19 cellular contexts compared by ENCODE assay signal in the genomic region with DNA sequence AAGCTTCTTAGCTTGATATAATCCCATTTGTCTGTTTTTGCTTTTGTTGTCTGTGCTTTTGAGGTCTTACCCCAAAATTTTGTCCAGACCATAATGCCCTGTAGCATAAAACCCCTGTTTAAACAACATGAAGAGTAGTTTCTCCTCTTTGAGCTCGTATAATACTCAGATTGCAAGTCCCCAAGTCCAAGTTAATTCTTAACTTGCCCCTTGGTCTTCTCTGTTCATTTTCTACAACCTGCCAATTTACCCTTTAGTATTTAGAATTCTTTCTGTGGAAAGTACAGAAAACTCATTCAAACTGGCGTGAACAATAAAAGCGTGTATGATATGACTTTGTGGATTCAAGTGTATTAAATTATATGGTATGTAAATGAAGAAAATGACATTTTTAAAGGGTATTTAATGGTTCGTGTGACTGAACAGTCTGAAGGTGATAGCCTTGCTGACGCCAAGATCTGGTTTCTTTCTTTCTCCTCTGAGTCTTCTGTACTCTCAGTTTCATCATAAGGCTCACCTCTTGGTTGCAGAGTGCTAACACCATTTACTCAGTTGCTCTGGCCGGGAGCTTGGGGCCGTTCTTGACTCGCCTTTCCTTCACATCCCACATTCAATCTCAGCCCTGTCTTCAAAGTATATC.
"Had no signal": no experiment of that assay in that cellular context is flagged by ENCODE, and none has a peak within 500 bp of the region (broad histone marks: within the 10 kb centered on the region; RNA-seq: fewer than 3 reads in every experiment).

No MANE protein-coding gene starts in this region.

- H3K27ac ChIP-seq: epithelial cell of prostate, heart left ventricle, left ventricle myocardium inferior, neutrophil, ovary, prostate gland, VCaP had no signal

- H3K27me3 ChIP-seq: heart left ventricle, neutrophil, ovary had no signal

- ATAC-seq: activated CD4-positive, CD25-positive, alpha-beta regulatory T cell treated with anti-CD3 and anti-CD28 coated beads, Interleukin-2, amount 50 U/mL, for 24 hours; heart left ventricle; natural killer cell treated with Interleukin-12 subunit alpha and Interleukin-12 subunit beta and Interleukin-15 and Interleukin-18, amount 100 ng/mL, for 72 hours; stimulated activated naive CD8-positive, alpha-beta T cell treated with anti-CD3 and anti-CD28 coated beads, Interleukin-15, Interleukin-2, amounts not matched to agents 100 U/mL and 50 U/mL, for 24 hours had no signal

- H3K36me3 Mint-ChIP-seq: natural killer cell treated with Interleukin-12 subunit alpha and Interleukin-12 subunit beta and Interleukin-15 and Interleukin-18, amount 100 ng/mL, for 72 hours had no signal

- H3K9me3 Mint-ChIP-seq: natural killer cell treated with Interleukin-12 subunit alpha and Interleukin-12 subunit beta and Interleukin-15 and Interleukin-18, amount 100 ng/mL, for 72 hours had no signal

- H3K4me1 ChIP-seq: heart left ventricle, left ventricle myocardium inferior, prostate gland had no signal

- H3K27me3 Mint-ChIP-seq: activated naive CD8-positive, alpha-beta T cell treated with anti-CD3 and anti-CD28 coated beads, Interleukin-2, amount 10 ng/mL, durations not matched to agents 7 days and 5 days; natural killer cell treated with Interleukin-12 subunit alpha and Interleukin-12 subunit beta and Interleukin-15 and Interleukin-18, amount 100 ng/mL, for 72 hours had no signal

- H3K36me3 ChIP-seq: heart left ventricle, left ventricle myocardium inferior, neutrophil, ovary, prostate gland had no signal

- FAIRE-seq: bronchial epithelial cell, keratinocyte had no signal

- H3K4me3 ChIP-seq: heart left ventricle, left ventricle myocardium inferior, ovary, prostate gland had no signal

- DNase-seq: activated CD4-positive, alpha-beta T cell treated with anti-CD3 and anti-CD28 coated beads, Interleukin-2, amount 50 U/mL, for 1 hour; activated naive CD8-positive, alpha-beta T cell treated with anti-CD3 and anti-CD28 coated beads, Interleukin-2, amount 10 ng/mL, durations not matched to agents 7 days and 5 days; amniotic stem cell; heart left ventricle; left ventricle myocardium inferior; ovary; stimulated activated CD4-positive, alpha-beta T cell treated with anti-CD3 and anti-CD28 coated beads, Interleukin-12 subunit alpha, Interleukin-12 subunit beta, amount 100 ng/mL, for 4 hours; stimulated activated CD4-positive, alpha-beta T cell treated with anti-CD3 and anti-CD28 coated beads, Interleukin-4, amount 100 ng/mL, for 4 hours; stimulated activated naive CD8-positive, alpha-beta T cell treated with anti-CD3 and anti-CD28 coated beads, Interleukin-15, Interleukin-2, amounts not matched to agents 100 U/mL and 50 U/mL, for 24 hours; SW 1271; T-helper 2 cell had no signal

- H3K4me3 Mint-ChIP-seq: activated naive CD8-positive, alpha-beta T cell treated with anti-CD3 and anti-CD28 coated beads, Interleukin-2, amount 10 ng/mL, durations not matched to agents 7 days and 5 days; natural killer cell treated with Interleukin-12 subunit alpha and Interleukin-12 subunit beta and Interleukin-15 and Interleukin-18, amount 100 ng/mL, for 72 hours had no signal

- H3K27ac Mint-ChIP-seq: activated naive CD8-positive, alpha-beta T cell treated with anti-CD3 and anti-CD28 coated beads, Interleukin-2, amount 10 ng/mL, durations not matched to agents 7 days and 5 days; natural killer cell treated with Interleukin-12 subunit alpha and Interleukin-12 subunit beta and Interleukin-15 and Interleukin-18, amount 100 ng/mL, for 72 hours had no signal

- H3K9me3 ChIP-seq: heart left ventricle, left ventricle myocardium inferior, neutrophil, ovary, prostate gland had no signal
